In the genomic region with DNA sequence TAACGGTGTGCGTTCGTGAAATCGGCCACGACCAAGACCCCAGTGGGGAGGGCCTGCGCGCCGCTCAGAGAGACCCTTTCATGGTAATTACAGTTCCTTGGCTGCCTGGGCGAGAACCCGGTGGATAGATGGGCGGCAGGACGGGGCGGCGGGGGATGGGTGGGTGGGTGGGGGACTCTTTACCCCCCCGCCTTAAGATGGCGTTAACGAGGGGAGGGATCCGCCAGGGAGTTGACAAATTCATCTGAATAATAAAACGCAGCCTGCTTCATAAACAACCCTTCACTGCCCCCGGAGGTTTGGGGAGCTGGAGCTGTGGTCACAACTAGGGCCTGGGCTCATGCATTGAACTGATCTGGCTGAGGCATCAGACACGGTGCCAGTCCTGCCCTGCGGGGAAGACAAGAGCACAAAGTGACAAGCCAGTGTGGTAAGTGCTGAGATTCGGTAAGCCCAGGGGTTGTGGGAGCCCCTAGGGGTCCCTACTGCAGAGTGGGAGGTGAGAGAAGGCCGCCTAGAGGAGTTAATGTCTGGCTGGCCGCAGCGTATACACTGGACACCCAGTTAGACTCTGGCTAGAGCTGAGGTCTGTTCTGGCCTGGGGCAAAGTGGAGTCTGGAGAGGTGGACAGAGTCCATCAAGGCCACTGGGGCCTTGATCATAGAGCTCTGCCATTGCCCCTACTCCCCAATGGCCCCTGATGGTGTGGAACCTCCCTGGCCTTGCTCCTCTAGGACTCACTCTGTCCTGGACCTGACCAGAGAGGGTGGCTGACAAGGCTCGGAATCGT, we compare ENCODE assay signal across 9 cellular contexts. TPM values are rescaled to one million over a fixed set of nuclear protein-coding genes. Genes with fewer than 3 reads are reported as not detected.
DNase-seq lines count a peak whose midpoint lies in the region; ATAC-seq and TF ChIP-seq lines count a peak whose summit lies in the region.
"Had no signal": no experiment of that assay in that cellular context is flagged by ENCODE, and none has a peak within 500 bp of the region (broad histone marks: within the 10 kb centered on the region; RNA-seq: fewer than 3 reads in every experiment).

No MANE protein-coding gene starts in this region.

- no peaks in the 10 kb centered on the region for H3K9me3 Mint-ChIP-seq in nephron

- H3K4me3 ChIP-seq in RWPE2 (ENCODE audit: severe bottlenecking) (peak overlapping the region; percentile 46), esophagus muscularis mucosa (peak overlapping the region; percentile 75 to 97 (median 88))

- TF ChIP-seq CTCF in RWPE2 (IDR thresholded peaks at IDR 0.05; ENCODE audit: poor library complexity, severe bottlenecking) (no peak), esophagus muscularis mucosa (IDR thresholded peaks at IDR 0.05) (no peak), nephron (IDR thresholded peaks at IDR 0.05; ENCODE audit: unreplicated experiment in 3 of 3) (no peak)

- no peak for TF ChIP-seq EP300 in esophagus muscularis mucosa (IDR thresholded peaks at IDR 0.05)

- H3K9me3 ChIP-seq in RWPE2 (ENCODE audit: severe bottlenecking): no peaks in the 10 kb centered on the region
- H3K9me3 ChIP-seq in esophagus muscularis mucosa: no peaks in the 10 kb centered on the region

- no peaks in the 10 kb centered on the region for H3K36me3 Mint-ChIP-seq in nephron (ENCODE audit: low read depth)

- peaks cover 27% of the 10 kb centered on the region for H3K4me1 Mint-ChIP-seq in nephron

- intact Hi-C loops in esophagus muscularis mucosa (cut with DNase I): loop anchor here (5.0 kb wide), 1 partner anchor 43 kb away; no protein-coding TSS in a partner anchor

- 14% methylated on average over 9 of the region's 28 CpGs for WGBS in esophagus muscularis mucosa

- DNase-seq in DMS79 treated with DMSO at 0.1 percent for 48 hours (lab: John Stamatoyannopoulos, UW) (peak; percentile 26), DMS79 (lab: John Stamatoyannopoulos, UW) (no peak), RWPE2 (ENCODE audit: low spot score) (no peak), esophagus muscularis mucosa (ENCODE audit: extremely low spot score) (no peak), H4 (ENCODE audit: low spot score) (no peak)

- peaks cover 12% of the 10 kb centered on the region for H3K27me3 Mint-ChIP-seq in nephron (ENCODE audit: low read depth)

- no peak for TF ChIP-seq POLR2A in esophagus muscularis mucosa (IDR thresholded peaks at IDR 0.05; ENCODE audit: low read depth)

- ATAC-seq in RWPE2 (ENCODE audit: low read depth) (no peak), GM21515 (IDR thresholded peaks at IDR 0.05; ENCODE audit: unreplicated experiment) (no peak), GM18519 (IDR thresholded peaks at IDR 0.05; ENCODE audit: low FRiP score, unreplicated experiment) (no peak)

- H3K27ac Mint-ChIP-seq in nephron: peak overlapping the region; percentile 81 to 91 (median 81)

- no peaks in the 10 kb centered on the region for H3K36me3 ChIP-seq in RWPE2 (ENCODE audit: low read depth)
- H3K36me3 ChIP-seq in esophagus muscularis mucosa: no peaks in the 10 kb centered on the region

- peak overlapping the region; percentile 76 to 96 (median 89) for H3K4me3 Mint-ChIP-seq in nephron

- H3K27ac ChIP-seq in RWPE2 (ENCODE audit: poor library complexity, severe bottlenecking) (no peak overlapping the region), esophagus muscularis mucosa (replicated peaks in 1 of 4) (peak overlapping the region; percentile 91 to 96 (median 94))

- H3K4me1 ChIP-seq in RWPE2 (ENCODE audit: insufficient read depth, poor library complexity, severe bottlenecking): no peaks in the 10 kb centered on the region
- H3K4me1 ChIP-seq in esophagus muscularis mucosa: peaks cover 16 to 40% (median 36%) of the 10 kb centered on the region in 4 donors

- H3K27me3 ChIP-seq in RWPE2 (ENCODE audit: insufficient read depth, poor library complexity, severe bottlenecking): no peaks in the 10 kb centered on the region
- H3K27me3 ChIP-seq in esophagus muscularis mucosa: no peaks in the 10 kb centered on the region

RNA-seq across cellular contexts. Expression of a gene that starts 0.8 kb away (rescaled TPM):
- 10 to 100 TPM; 35.6 to 59.2 (median 45.8) TPM for total RNA-seq in esophagus muscularis mucosa
- total RNA-seq in H4 (2014; rRNA removed; shearing (Covaris generic)): 8.3 and 9.4 TPM in 2 replicates
- total RNA-seq: T-helper 2 cell treated with Interferon-gamma antibody and Interleukin-4, amounts not matched to agents 100 ng/mL and 5 ng/mL, for 36 hours had no signal

RNA-seq across cellular contexts. Expression of a gene that starts 19.5 kb away (rescaled TPM):
- total RNA-seq in esophagus muscularis mucosa: under 1 TPM in 1 of 4 donors, not detected in 3; 0.40 TPM
- not detected in 2 replicates for total RNA-seq in H4 (2014; rRNA removed; shearing (Covaris generic))
- total RNA-seq: T-helper 2 cell treated with Interferon-gamma antibody and Interleukin-4, amounts not matched to agents 100 ng/mL and 5 ng/mL, for 36 hours had no signal
